Comparison of ENCODE assay signal across 22 cellular contexts in the genomic region with DNA sequence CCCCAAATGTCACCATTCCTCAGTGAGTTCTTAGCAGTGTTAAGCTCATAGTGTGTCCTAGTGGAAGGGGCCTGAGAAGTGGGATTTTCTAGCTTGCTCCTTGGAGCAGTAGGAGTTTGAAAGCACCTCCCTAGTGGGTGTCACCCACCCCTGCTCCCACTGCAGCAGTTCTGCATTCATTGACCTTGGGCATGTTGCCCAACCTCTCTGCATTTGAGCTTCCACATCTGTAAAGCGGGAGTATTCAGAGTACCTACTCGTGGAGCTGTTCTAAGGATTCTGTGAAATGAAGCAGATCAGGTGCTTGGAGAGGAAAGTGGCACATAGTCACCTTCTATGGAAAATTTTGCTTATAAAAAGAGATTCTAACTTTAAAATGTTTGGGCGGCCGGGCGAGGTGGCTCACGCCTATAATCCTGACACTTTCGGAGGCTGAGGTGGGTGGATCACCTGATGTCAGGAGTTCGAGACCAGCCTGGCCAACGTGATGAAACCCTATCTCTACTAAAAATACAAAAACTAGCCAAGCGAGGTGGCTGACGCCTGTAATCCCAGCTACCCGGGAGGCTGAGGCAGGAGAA. TPM values are rescaled to one million over a fixed set of nuclear protein-coding genes. Genes with fewer than 3 reads are reported as not detected.
"Had no signal": no experiment of that assay in that cellular context is flagged by ENCODE, and none has a peak within 500 bp of the region (broad histone marks: within the 10 kb centered on the region; RNA-seq: fewer than 3 reads in every experiment).

No MANE protein-coding gene starts in this region.

- DNase-seq: activated CD4-positive, alpha-beta T cell treated with anti-CD3 and anti-CD28 coated beads, Interleukin-2, amount 10 ng/mL, durations not matched to agents 7 days and 5 days; activated CD8-positive, alpha-beta memory T cell treated with anti-CD3 and anti-CD28 coated beads, Interleukin-2, amount 50 U/mL, for 4 hours; activated CD8-positive, alpha-beta T cell treated with anti-CD3 and anti-CD28 coated beads, Interleukin-2, amount 10 ng/mL, durations not matched to agents 7 days and 5 days; activated naive CD4-positive, alpha-beta T cell treated with anti-CD3 and anti-CD28 coated beads, Interleukin-2, amount 10 ng/mL, durations not matched to agents 7 days and 5 days; activated naive CD8-positive, alpha-beta T cell treated with anti-CD3 and anti-CD28 coated beads, Interleukin-2, amount 50 U/mL, for 24 hours; activated T-cell treated with anti-CD3 and anti-CD28 coated beads, Interleukin-2, amount 50 U/mL, for 4 hours; anterior cingulate cortex; central memory CD4-positive, alpha-beta T cell; endodermal cell; glutamatergic neuron; hypothalamus; islet precursor cell; posterior cingulate gyrus; stimulated activated naive B cell treated with anti-CD40 and anti-IgM and Interleukin-4, amounts not matched to agents 10 μg/mL and 1 μg/mL and 100 μg/mL, for 72 hours; upper lobe of left lung had no signal

- H3K27ac ChIP-seq: epithelial cell of prostate, foreskin keratinocyte, thoracic aorta had no signal

- H3K4me3 ChIP-seq: lung, thoracic aorta, upper lobe of left lung had no signal

- H3K36me3 ChIP-seq: thoracic aorta, upper lobe of left lung had no signal

- H3K4me1 ChIP-seq: foreskin keratinocyte had no signal

- H3K9me3 ChIP-seq: thoracic aorta, upper lobe of left lung had no signal

- ATAC-seq: activated CD8-positive, alpha-beta T cell treated with anti-CD3 and anti-CD28 coated beads, Interleukin-2, amount 10 ng/mL, durations not matched to agents 7 days and 5 days; activated naive CD8-positive, alpha-beta T cell treated with anti-CD3 and anti-CD28 coated beads, Interleukin-2, amount 50 U/mL, for 24 hours; activated T-cell treated with anti-CD3 and anti-CD28 coated beads, Interleukin-2, amount 50 U/mL, for 4 hours; left lobe of liver; natural killer cell treated with Interleukin-12 subunit alpha and Interleukin-12 subunit beta and Interleukin-15 and Interleukin-18, amount 100 ng/mL, for 72 hours; stimulated activated naive B cell treated with anti-CD40 and anti-IgM and Interleukin-4, amounts not matched to agents 10 μg/mL and 1 μg/mL and 100 μg/mL, for 72 hours had no signal

- H3K27me3 ChIP-seq: upper lobe of left lung had no signal

- FAIRE-seq: colon had no signal

RNA-seq across cellular contexts. Expression of a gene that starts 16.9 kb away (rescaled TPM):
- total RNA-seq: activated CD4-positive, alpha-beta T cell treated with anti-CD3 and anti-CD28 coated beads, Interleukin-2, amount 10 ng/mL, durations not matched to agents 7 days and 5 days; activated CD8-positive, alpha-beta T cell treated with anti-CD3 and anti-CD28 coated beads, Interleukin-2, amount 10 ng/mL, durations not matched to agents 7 days and 5 days; natural killer cell treated with Interleukin-12 subunit alpha and Interleukin-12 subunit beta and Interleukin-15 and Interleukin-18, amount 100 ng/mL, for 72 hours had no signal
